Comparison of ENCODE assay signal across 25 cellular contexts in genomic region chr19:16455489-16455888, GRCh38. TPM values are rescaled to one million over a fixed set of nuclear protein-coding genes. Genes with fewer than 3 reads are reported as not detected.
A peak's percentile ranks its signal among the peaks of the same experiment; 100 is the strongest.
DNase-seq lines count a peak whose midpoint lies in the region; ATAC-seq and TF ChIP-seq lines count a peak whose summit lies in the region.
"Had no signal": no experiment of that assay in that cellular context is flagged by ENCODE, and none has a peak within 500 bp of the region (broad histone marks: within the 10 kb centered on the region; RNA-seq: fewer than 3 reads in every experiment).

No MANE protein-coding gene starts in this region.

- TF ChIP-seq CTCF in left ventricle myocardium inferior (IDR thresholded peaks at IDR 0.05; ENCODE audit: borderline replicate concordance) (no peak), brain (conservative IDR thresholded peaks at IDR 0.05) (no peak), nephron (IDR thresholded peaks at IDR 0.05; ENCODE audit: unreplicated experiment in 3 of 3) (no peak), A673 (conservative IDR thresholded peaks at IDR 0.05; ENCODE audit: low read depth, low read length) (no peak)

- DNase-seq in left ventricle myocardium inferior, result no peak
- DNase-seq in left ventricle myocardium superior, result no peak
- no peak for DNase-seq in A673 (ENCODE audit: low spot score)
- DNase-seq in NCI-H524 treated with DMSO at 0.1 percent for 48 hours (lab: John Stamatoyannopoulos, UW), result no peak
- no peak for DNase-seq in NCI-H774 (lab: John Stamatoyannopoulos, UW)
- no peak for DNase-seq in D341Med (ENCODE audit: low spot score)
- DNase-seq: activated CD4-positive, alpha-beta T cell treated with anti-CD3 and anti-CD28 coated beads, Interleukin-2, amount 50 U/mL, for 48 hours; amniotic stem cell; dermis blood vessel endothelial cell; EL; GOT3; naive thymus-derived CD8-positive, alpha-beta T cell; NCI-H1105 treated with DMSO at 0.1 percent for 48 hours; stimulated activated CD4-positive, alpha-beta T cell treated with anti-CD3 and anti-CD28 coated beads, Interleukin-2, amount 100 ng/mL, for 24 hours; stimulated activated naive CD4-positive, alpha-beta T cell treated with Interleukin-2 at 50 U/mL for 16 hours; T-helper 17 cell had no signal

- CTCF ChIA-PET in A673 (lab: Charles Lee), result no interaction called here

- H3K27me3 Mint-ChIP-seq in brain, result peaks cover 3% of the 10 kb centered on the region
- H3K27me3 Mint-ChIP-seq in nephron (ENCODE audit: low read depth), result no peaks in the 10 kb centered on the region
- H3K27me3 Mint-ChIP-seq: naive thymus-derived CD8-positive, alpha-beta T cell; T-helper 17 cell had no signal

- H3K36me3 Mint-ChIP-seq in brain (peaks cover 19% of the 10 kb centered on the region), nephron (ENCODE audit: low read depth) (no peaks in the 10 kb centered on the region)

- POLR2A ChIA-PET in A673 (lab: Charles Lee; ENCODE audit: low non-redundant PET), result no interaction called here

- H3K9me3 Mint-ChIP-seq in brain, result no peaks in the 10 kb centered on the region
- H3K9me3 Mint-ChIP-seq in nephron, result no peaks in the 10 kb centered on the region
- H3K9me3 Mint-ChIP-seq: mesothelial cell of epicardium; naive thymus-derived CD8-positive, alpha-beta T cell had no signal

- H3K4me3 ChIP-seq in left ventricle myocardium inferior (no peak overlapping the region), A673 (ENCODE audit: low read depth, low read length, poor library complexity, severe bottlenecking) (no peak overlapping the region)
- H3K4me3 ChIP-seq: A549, skin epidermis had no signal

- no TSS peak for BruUV-seq in A673 (replicated peaks; lab: Mats Ljungman, UMichigan)

- H3K4me3 Mint-ChIP-seq in brain (peak overlapping the region in 1 of 5 experiments; percentile 16), nephron (no peak overlapping the region)
- H3K4me3 Mint-ChIP-seq: mesothelial cell of epicardium, T-helper 17 cell had no signal

- H3K27ac Mint-ChIP-seq in brain (peak overlapping the region in 3 of 5 experiments; percentile 56 to 76 (median 67)), nephron (peak overlapping the region in 2 of 3 experiments; percentile 41 to 54)
- H3K27ac Mint-ChIP-seq: mesothelial cell of epicardium had no signal

- no peaks in the 10 kb centered on the region for H3K9me3 ChIP-seq in left ventricle myocardium inferior (replicated peaks)
- H3K9me3 ChIP-seq in A673 (ENCODE audit: low read depth, low read length, poor library complexity, severe bottlenecking), result no peaks in the 10 kb centered on the region
- H3K9me3 ChIP-seq: A549 had no signal

- H3K36me3 ChIP-seq in left ventricle myocardium inferior, result no peaks in the 10 kb centered on the region
- no peaks in the 10 kb centered on the region for H3K36me3 ChIP-seq in A673 (ENCODE audit: insufficient read depth, low read length, poor library complexity, severe bottlenecking)

- no peaks in the 10 kb centered on the region for H3K27me3 ChIP-seq in left ventricle myocardium inferior (ENCODE audit: low read depth)
- no peaks in the 10 kb centered on the region for H3K27me3 ChIP-seq in A673 (replicated peaks; ENCODE audit: insufficient read depth, low read depth, low read length, poor library complexity)

- H3K4me1 ChIP-seq in left ventricle myocardium inferior (peaks cover 98% of the 10 kb centered on the region), A673 (ENCODE audit: insufficient read depth, low read length, poor library complexity, severe bottlenecking) (peaks cover 24% of the 10 kb centered on the region)

- H3K27ac ChIP-seq in left ventricle myocardium inferior (replicated peaks), result peak overlapping the region; percentile 95
- H3K27ac ChIP-seq in A673 (ENCODE audit: low read depth, low read length, poor library complexity, severe bottlenecking), result no peak overlapping the region
- H3K27ac ChIP-seq: A549 had no signal

- ATAC-seq in left ventricle myocardium superior, result no peak
- ATAC-seq: A549; naive thymus-derived CD8-positive, alpha-beta T cell; T-helper 17 cell had no signal

- intact Hi-C loops in left ventricle myocardium inferior (cut with micrococcal nuclease) (no loop called here), left ventricle myocardium superior (cut with micrococcal nuclease) (no loop called here), A673 (cut with micrococcal nuclease; ENCODE audit: unreplicated experiment) (no loop called here)

- H3K4me1 Mint-ChIP-seq in brain (peaks cover 73% of the 10 kb centered on the region), nephron (peaks cover 48% of the 10 kb centered on the region)

RNA-seq across cellular contexts. Expression of gene EPS15L1, which starts 16.3 kb away (rescaled TPM):
- 68.1 TPM for total RNA-seq in left ventricle myocardium inferior
- 81.2 TPM for total RNA-seq in left ventricle myocardium superior
- 34.6 TPM for polyA plus RNA-seq in brain (ENCODE audit: insufficient read depth, low read depth, low replicate concordance)
- 74.4 and 76.8 TPM in 2 replicates for total RNA-seq in A673 (2021)

RNA-seq across cellular contexts. Expression of gene CALR3, which starts 40.5 kb away (rescaled TPM):
- total RNA-seq in left ventricle myocardium inferior, result not detected
- total RNA-seq in left ventricle myocardium superior, result not detected
- polyA plus RNA-seq in brain (ENCODE audit: insufficient read depth, low read depth, low replicate concordance), result not detected
- not detected in 2 replicates for total RNA-seq in A673 (2021)
- total RNA-seq: dermis blood vessel endothelial cell; M059J; mesothelial cell of epicardium; naive thymus-derived CD8-positive, alpha-beta T cell; NCI-H460; posterior vena cava; T-helper 17 cell had no signal
- polyA plus RNA-seq: BJ; naive thymus-derived CD8-positive, alpha-beta T cell had no signal

RNA-seq across cellular contexts. Expression of gene C19orf44, which starts 40.7 kb away (rescaled TPM):
- total RNA-seq in left ventricle myocardium inferior (2.9 TPM), left ventricle myocardium superior (4.3 TPM), A673 (2021) (8.3 and 9.8 TPM in 2 replicates)
- 3.2 TPM for polyA plus RNA-seq in brain (ENCODE audit: insufficient read depth, low read depth, low replicate concordance)
